ENCODE assay signal across 7 cellular contexts in the genomic region with DNA sequence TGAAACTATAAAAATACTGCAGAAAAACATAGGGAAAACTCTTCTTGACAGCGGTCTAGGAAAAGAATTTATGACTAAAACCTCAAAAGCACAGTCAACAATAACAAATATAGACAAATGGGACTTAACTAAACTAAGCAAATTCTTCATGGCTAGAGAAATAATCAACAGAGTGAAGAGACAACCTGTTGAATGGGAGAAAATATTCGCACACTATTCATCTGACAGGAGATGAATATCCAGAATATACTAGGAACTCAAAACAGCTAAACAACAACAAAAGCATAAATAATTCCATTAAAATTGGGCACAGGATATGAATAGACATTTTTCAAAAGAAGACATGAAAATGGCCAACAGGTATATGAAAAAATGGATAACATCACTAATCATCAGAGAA.
"Had no signal": no experiment of that assay in that cellular context is flagged by ENCODE, and none has a peak within 500 bp of the region (broad histone marks: within the 10 kb centered on the region; RNA-seq: fewer than 3 reads in every experiment).

No MANE protein-coding gene starts in this region.

- H3K27ac ChIP-seq: HL-60, KMS-11 had no signal

- DNase-seq: IMR-90, KBM-7, KG1 had no signal

- H3K27me3 Mint-ChIP-seq: IgD-negative memory B cell had no signal

- H3K4me1 Mint-ChIP-seq: IgD-negative memory B cell had no signal

- H3K4me3 ChIP-seq: K562 had no signal

- H3K27ac Mint-ChIP-seq: IgD-negative memory B cell had no signal

- H3K4me3 Mint-ChIP-seq: IgD-negative memory B cell had no signal

- H3K36me3 Mint-ChIP-seq: IgD-negative memory B cell had no signal
